21 cellular contexts compared by ENCODE assay signal in the genomic region with DNA sequence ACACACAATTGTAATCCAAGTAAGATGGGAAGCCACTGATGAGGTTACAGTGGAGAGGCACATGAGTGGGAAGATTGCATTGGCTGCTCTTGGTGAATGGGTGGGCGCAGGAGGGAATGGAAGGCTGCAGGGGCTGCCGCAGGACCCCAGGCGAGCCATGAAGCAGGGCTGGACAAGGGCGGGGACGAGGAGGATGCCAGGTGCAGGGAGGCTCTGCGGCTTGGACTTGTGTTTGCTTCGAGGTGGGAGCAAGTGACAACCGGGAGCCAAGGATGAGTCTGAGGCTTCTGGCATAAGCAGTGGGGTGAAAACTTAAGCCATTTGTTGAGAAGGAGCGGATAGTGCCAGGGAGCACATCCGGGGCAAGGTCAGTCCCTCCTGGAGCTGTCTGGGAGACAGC.
DNase-seq lines count a peak whose midpoint lies in the region; FAIRE-seq and TF ChIP-seq lines count a peak whose summit lies in the region.
"Had no signal": no experiment of that assay in that cellular context is flagged by ENCODE, and none has a peak within 500 bp of the region (broad histone marks: within the 10 kb centered on the region; RNA-seq: fewer than 3 reads in every experiment).

No MANE protein-coding gene starts in this region.

- peaks cover 7% of the 10 kb centered on the region for H3K4me1 Mint-ChIP-seq in astrocyte (ENCODE audit: low read depth, unreplicated experiment)
- H3K4me1 Mint-ChIP-seq: CD4-positive, alpha-beta memory T cell had no signal

- H3K9me3 ChIP-seq in astrocyte (ENCODE audit: insufficient read depth, low read depth, low read length) (no peaks in the 10 kb centered on the region), neuronal stem cell (replicated peaks in 1 of 2; ENCODE audit: control insufficient read depth in 2 of 2, insufficient read depth in 1 of 2, low read depth in 1 of 2, low read length in 2 of 2) (no peaks in the 10 kb centered on the region), trophoblast cell (ENCODE audit: insufficient read depth, low read depth, low read length) (peaks cover 4% of the 10 kb centered on the region), breast epithelium (no peaks in the 10 kb centered on the region), thyroid gland (no peaks in the 10 kb centered on the region)
- H3K9me3 ChIP-seq: A549 had no signal

- WGBS in neuronal stem cell (ENCODE audit: extremely low coverage in 2 of 2, insufficient read length in 2 of 2, insufficient replicate concordance in 1 of 2), 2 donors, result no CpG with 5 or more reads among the region's 10 CpGs
- WGBS in trophoblast cell (ENCODE audit: extremely low coverage, insufficient coverage, insufficient read length), result no CpG with 5 or more reads among the region's 10 CpGs
- WGBS in thyroid gland, 2 donors, result 93 to 94% methylated on average over 10 of the region's 10 CpGs

- H3K79me1 ChIP-seq in neuronal stem cell (ENCODE audit: low read depth, low read length) (no peaks in the 10 kb centered on the region), trophoblast cell (ENCODE audit: low read length) (no peaks in the 10 kb centered on the region)

- H4K8ac ChIP-seq in neuronal stem cell (ENCODE audit: low read depth, low read length) (no peak overlapping the region), trophoblast cell (ENCODE audit: low read depth, low read length) (no peak overlapping the region)

- no peak overlapping the region for H3K4me3 Mint-ChIP-seq in astrocyte (ENCODE audit: unreplicated experiment)
- H3K4me3 Mint-ChIP-seq: CD4-positive, alpha-beta memory T cell; H9 had no signal

- H3K27me3 ChIP-seq in astrocyte (ENCODE audit: insufficient read depth, low read length) (no peaks in the 10 kb centered on the region), neuronal stem cell (ENCODE audit: control insufficient read depth in 3 of 3, insufficient read depth in 3 of 3, low read depth in 1 of 3, low read length in 3 of 3) (no peaks in the 10 kb centered on the region), trophoblast cell (ENCODE audit: insufficient read depth, low read length) (no peaks in the 10 kb centered on the region), breast epithelium (no peaks in the 10 kb centered on the region), thyroid gland (no peaks in the 10 kb centered on the region)

- H3K4me2 ChIP-seq in astrocyte (ENCODE audit: low read length), result no peak overlapping the region
- no peak overlapping the region for H3K4me2 ChIP-seq in neuronal stem cell (ENCODE audit: insufficient read depth, low read length, poor library complexity, severe bottlenecking)
- no peak overlapping the region for H3K4me2 ChIP-seq in trophoblast cell (ENCODE audit: low read length)
- H3K4me2 ChIP-seq: A549 had no signal

- H3K14ac ChIP-seq in neuronal stem cell (ENCODE audit: low read length), result no peak overlapping the region
- H3K14ac ChIP-seq in trophoblast cell (ENCODE audit: low read length), result no peak overlapping the region

- no peak for FAIRE-seq in astrocyte (lab: Jason Lieb, UNC)
- FAIRE-seq: A549, G401.6, GM12892, GM19239 had no signal

- intact Hi-C loops in breast epithelium (cut with DNase I; ENCODE audit: low total_unique reads) (no loop called here), thyroid gland (cut with DNase I) (no loop called here)

- H3K79me2 ChIP-seq in astrocyte (ENCODE audit: insufficient read depth, low read length) (peaks cover 5% of the 10 kb centered on the region), trophoblast cell (ENCODE audit: control insufficient read depth, insufficient read depth, low read length, poor library complexity) (no peaks in the 10 kb centered on the region)

- H2BK15ac ChIP-seq in neuronal stem cell (ENCODE audit: low read length), result no peak overlapping the region

- H2BK12ac ChIP-seq in neuronal stem cell (ENCODE audit: low read length), result no peak overlapping the region
- H2BK12ac ChIP-seq in trophoblast cell (ENCODE audit: low read length), result no peak overlapping the region

- H4K91ac ChIP-seq in neuronal stem cell (ENCODE audit: low read depth, low read length, poor library complexity), result no peak overlapping the region
- H4K91ac ChIP-seq in trophoblast cell (ENCODE audit: low read depth, low read length), result no peak overlapping the region

- H3K27ac Mint-ChIP-seq in astrocyte (ENCODE audit: unreplicated experiment), result peak overlapping the region; percentile 10
- H3K27ac Mint-ChIP-seq: CD4-positive, alpha-beta memory T cell; H9 had no signal

- H2AK5ac ChIP-seq in neuronal stem cell (ENCODE audit: low read depth, low read length) (no peak overlapping the region), trophoblast cell (ENCODE audit: low read length) (no peak overlapping the region)

- H3K36me3 Mint-ChIP-seq in astrocyte (ENCODE audit: low read depth, unreplicated experiment), result peaks cover 4% of the 10 kb centered on the region
- H3K36me3 Mint-ChIP-seq: CD4-positive, alpha-beta memory T cell had no signal

- no peak for TF ChIP-seq CTCF in astrocyte (IDR thresholded peaks at IDR 0.05; ENCODE audit: insufficient read depth, low read depth, low read length)
- TF ChIP-seq CTCF in breast epithelium (IDR thresholded peaks at IDR 0.05), result no peak
- no peak for TF ChIP-seq CTCF in thyroid gland (IDR thresholded peaks at IDR 0.05)

- H3K4ac ChIP-seq in neuronal stem cell (ENCODE audit: low read length) (no peak overlapping the region), trophoblast cell (ENCODE audit: low read depth, low read length) (no peak overlapping the region)

- no peak for DNase-seq in astrocyte (ENCODE audit: low read depth)
- DNase-seq in neuronal stem cell (ENCODE audit: low spot score), result no peak
- no peak for DNase-seq in trophoblast cell
- DNase-seq in GOT3 (lab: John Stamatoyannopoulos, UW), result no peak
- no peak for DNase-seq in breast epithelium (ENCODE audit: low spot score in 2 of 2)
- no peak for DNase-seq in AG08396 (ENCODE audit: low spot score)
- no peak for DNase-seq in thyroid gland
- DNase-seq: 8988T; ACHN; C1 segment of cervical spinal cord; Calu3; CD4-positive, alpha-beta memory T cell; COR-L47; DMS153; DND-41; GM23248; H9 had no signal

- peaks cover 54% of the 10 kb centered on the region for H3K27me3 Mint-ChIP-seq in astrocyte (ENCODE audit: low read depth, unreplicated experiment)

- H4K20me1 ChIP-seq in astrocyte (ENCODE audit: insufficient read depth, low read length), result peaks cover 99% of the 10 kb centered on the region

- H3K9ac ChIP-seq in astrocyte (ENCODE audit: low read length) (no peak overlapping the region), neuronal stem cell (ENCODE audit: low read depth, low read length, poor library complexity) (no peak overlapping the region), trophoblast cell (ENCODE audit: low read length) (no peak overlapping the region)
- H3K9ac ChIP-seq: GM23248 had no signal

- peak overlapping the region; percentile 36 for H3K18ac ChIP-seq in neuronal stem cell (ENCODE audit: low read length)
- no peak overlapping the region for H3K18ac ChIP-seq in trophoblast cell (ENCODE audit: low read length)

- H3K36me3 ChIP-seq in astrocyte (ENCODE audit: insufficient read depth, low read length) (no peaks in the 10 kb centered on the region), neuronal stem cell (replicated peaks in 1 of 2; ENCODE audit: control insufficient read depth in 2 of 2, insufficient read depth in 2 of 2, low read length in 2 of 2) (no peaks in the 10 kb centered on the region), trophoblast cell (ENCODE audit: control insufficient read depth in 1 of 2, insufficient read depth in 2 of 2, low read length in 2 of 2) (no peaks in the 10 kb centered on the region), breast epithelium (no peaks in the 10 kb centered on the region), thyroid gland (no peaks in the 10 kb centered on the region)

- no peak overlapping the region for H3K4me3 ChIP-seq in astrocyte (ENCODE audit: insufficient read depth, low read depth, low read length)
- H3K4me3 ChIP-seq in neuronal stem cell (ENCODE audit: low read length in 2 of 2), result no peak overlapping the region
- H3K4me3 ChIP-seq in trophoblast cell (ENCODE audit: low read depth, low read length), result peak overlapping the region; percentile 32
- H3K4me3 ChIP-seq in breast epithelium, result no peak overlapping the region
- no peak overlapping the region for H3K4me3 ChIP-seq in thyroid gland (replicated peaks in 1 of 3)
- H3K4me3 ChIP-seq: A549, GM23248 had no signal

- TF ChIP-seq POLR2A in breast epithelium (IDR thresholded peaks at IDR 0.05) (no peak), thyroid gland (IDR thresholded peaks at IDR 0.05) (no peak)

- H3K27ac ChIP-seq in astrocyte (ENCODE audit: low read depth, low read length) (no peak overlapping the region), neuronal stem cell (replicated peaks; ENCODE audit: low read length) (no peak overlapping the region), trophoblast cell (ENCODE audit: low read depth, low read length) (no peak overlapping the region), breast epithelium (no peak overlapping the region), thyroid gland (no peak overlapping the region)
- H3K27ac ChIP-seq: A549, GM23248 had no signal

- H4K12ac ChIP-seq in trophoblast cell (ENCODE audit: low read depth, low read length), result no peak overlapping the region

- H3K9me3 Mint-ChIP-seq in astrocyte (ENCODE audit: unreplicated experiment), result no peaks in the 10 kb centered on the region
- H3K9me3 Mint-ChIP-seq: CD4-positive, alpha-beta memory T cell; H9 had no signal

- H2BK5ac ChIP-seq in neuronal stem cell (ENCODE audit: low read length), result no peak overlapping the region
- no peak overlapping the region for H2BK5ac ChIP-seq in trophoblast cell (ENCODE audit: low read depth, low read length, poor library complexity)

- H3K4me1 ChIP-seq in astrocyte (ENCODE audit: insufficient read depth, low read length) (no peaks in the 10 kb centered on the region), neuronal stem cell (ENCODE audit: control insufficient read depth in 2 of 2, insufficient read depth in 1 of 2, low read depth in 1 of 2, low read length in 2 of 2) (peaks cover 8 to 9% of the 10 kb centered on the region in 2 donors), trophoblast cell (ENCODE audit: control insufficient read depth in 1 of 2, insufficient read depth in 2 of 2, low read length in 2 of 2) (peaks cover 0 to 2% of the 10 kb centered on the region in 2 experiments), breast epithelium (no peaks in the 10 kb centered on the region), thyroid gland (peaks cover 0 to 22% of the 10 kb centered on the region in 2 donors)
- H3K4me1 ChIP-seq: A549 had no signal

- H3K23ac ChIP-seq in neuronal stem cell (ENCODE audit: low read depth, low read length, poor library complexity), result no peak overlapping the region
- H3K23ac ChIP-seq in trophoblast cell (ENCODE audit: low read length), result no peak overlapping the region

- H2BK120ac ChIP-seq in neuronal stem cell (ENCODE audit: low read depth, low read length) (no peak overlapping the region), trophoblast cell (ENCODE audit: insufficient read depth, low read length, poor library complexity) (no peak overlapping the region)

- H2AFZ ChIP-seq in astrocyte (ENCODE audit: low read depth, low read length), result no peak overlapping the region
- H2AFZ ChIP-seq in neuronal stem cell (ENCODE audit: low read length), result no peak overlapping the region
- no peak overlapping the region for H2AFZ ChIP-seq in trophoblast cell (ENCODE audit: insufficient read depth, low read length, poor library complexity)
- H2AFZ ChIP-seq: GM23248 had no signal
